12 cellular contexts compared by ENCODE assay signal in genomic region chr1:76759950-76760349, GRCh38.
DNase-seq lines count a peak whose midpoint lies in the region; TF ChIP-seq lines count a peak whose summit lies in the region.
"Had no signal": no experiment of that assay in that cellular context is flagged by ENCODE, and none has a peak within 500 bp of the region (broad histone marks: within the 10 kb centered on the region; RNA-seq: fewer than 3 reads in every experiment).

No MANE protein-coding gene starts in this region.

- no peaks in the 10 kb centered on the region for H3K27me3 ChIP-seq in suprapubic skin

- no peaks in the 10 kb centered on the region for H3K4me1 ChIP-seq in suprapubic skin

- H3K36me3 ChIP-seq in suprapubic skin, result no peaks in the 10 kb centered on the region

- H3K9me3 ChIP-seq in suprapubic skin, result no peaks in the 10 kb centered on the region

- no peak for TF ChIP-seq CTCF in suprapubic skin (IDR thresholded peaks at IDR 0.05)
- TF ChIP-seq CTCF in GM20000 (IDR thresholded peaks at IDR 0.05; ENCODE audit: extremely low read depth, missing control alignments), result no peak

- WGBS in suprapubic skin, result 78% methylated on average over 4 of the region's 4 CpGs

- TF ChIP-seq POLR2A in suprapubic skin (IDR thresholded peaks at IDR 0.05), result no peak

- no peak overlapping the region for H3K4me3 ChIP-seq in suprapubic skin
- H3K4me3 ChIP-seq: skin epidermis had no signal

- DNase-seq in DMS 273 (lab: John Stamatoyannopoulos, UW; ENCODE audit: unreplicated experiment), result peak; percentile 10
- DNase-seq in DMS 273 treated with DMSO at 0.1 percent for 48 hours (lab: John Stamatoyannopoulos, UW), result no peak
- peak; percentile 86 for DNase-seq in NCI-H2029 (lab: John Stamatoyannopoulos, UW)
- DNase-seq in amniotic epithelial cell (ENCODE audit: low read depth), result peak; percentile 78
- peak; percentile 14 for DNase-seq in non-pigmented ciliary epithelial cell (ENCODE audit: low read depth)
- DNase-seq in SK-N-DZ (ENCODE audit: low spot score), result no peak
- no peak for DNase-seq in suprapubic skin (ENCODE audit: low spot score in 2 of 2)
- DNase-seq in GM20000 (ENCODE audit: low spot score), result no peak
- DNase-seq: activated T-cell treated with anti-CD3 and anti-CD28 coated beads, Interleukin-2, amount 50 U/mL, for 48 hours; effector CD8-positive, alpha-beta T cell had no signal

- no peak overlapping the region for H3K27ac ChIP-seq in suprapubic skin
- H3K27ac ChIP-seq: 22Rv1, skin epidermis had no signal

- no peak for TF ChIP-seq EP300 in suprapubic skin (IDR thresholded peaks at IDR 0.05)

Comparison
In these comparisons a context has a peak if more than half of its experiments do, and no peak if none do; other contexts are left out.
1. DNase-seq: peak in DMS 273 (single experiment), NCI-H2029 (single experiment), amniotic epithelial cell (single experiment) and non-pigmented ciliary epithelial cell (single experiment); none in DMS 273 treated with DMSO at 0.1 percent for 48 hours (single experiment), SK-N-DZ (single experiment), suprapubic skin (0 of 2) and GM20000 (single experiment).